Comparison of ENCODE assay signal across 11 cellular contexts in the genomic region with DNA sequence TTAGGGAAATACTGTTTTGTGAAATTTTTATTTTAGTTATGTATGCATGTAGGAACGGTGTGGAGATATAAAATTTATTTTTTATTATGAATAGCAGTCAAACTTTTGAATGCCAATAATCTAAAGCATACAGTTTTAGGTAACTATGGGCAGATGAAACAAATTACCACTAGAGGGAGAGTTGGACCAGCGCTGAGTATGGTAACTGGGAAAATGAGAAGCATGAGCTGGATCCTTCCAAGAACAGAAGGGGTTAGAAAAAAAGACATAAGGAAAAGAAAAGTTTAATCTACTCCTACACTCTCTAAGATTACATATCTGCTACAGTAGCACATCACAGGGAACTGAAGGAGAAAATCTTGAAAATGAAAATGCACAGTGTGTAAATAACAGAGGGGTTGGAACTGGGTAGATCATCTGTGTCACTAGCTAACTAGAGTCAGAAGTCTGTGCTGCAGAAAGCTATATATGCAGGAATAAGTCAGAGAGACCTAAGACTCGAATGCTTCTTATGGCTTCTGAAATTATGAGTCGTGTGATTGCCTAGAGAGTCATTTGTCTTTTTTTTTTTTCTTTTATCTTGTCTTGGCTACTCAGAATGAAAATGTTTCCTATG. TPM values are rescaled to one million over a fixed set of nuclear protein-coding genes. Genes with fewer than 3 reads are reported as not detected.
DNase-seq lines count a peak whose midpoint lies in the region; ATAC-seq, FAIRE-seq and TF ChIP-seq lines count a peak whose summit lies in the region.
"Had no signal": no experiment of that assay in that cellular context is flagged by ENCODE, and none has a peak within 500 bp of the region (broad histone marks: within the 10 kb centered on the region; RNA-seq: fewer than 3 reads in every experiment).

No MANE protein-coding gene starts in this region.

- no peak for FAIRE-seq in K562 (lab: Jason Lieb, UNC)

- no peaks in the 10 kb centered on the region for H3K27me3 ChIP-seq in K562 (ENCODE audit: control insufficient read depth in 2 of 2, insufficient read depth in 2 of 2, low read length in 2 of 2)

- no peak overlapping the region for H3K27ac ChIP-seq in K562 (ENCODE audit: extremely low read depth, low read depth, low read length)

- peak; percentile 41; the same call in 2 of the 3 replicates for TF ChIP-seq CTCF in GM12872 (IDR thresholded peaks at IDR 0.05; ENCODE audit: insufficient read depth, low read depth, low read length)
- TF ChIP-seq CTCF in K562 (IDR thresholded peaks at IDR 0.05 in 2 of 3, conservative IDR thresholded peaks at IDR 0.05 in 1 of 3; ENCODE audit: insufficient read depth in 2 of 3, low read depth in 1 of 3, low read length in 3 of 3), result peak in 2 of 3 experiments; percentile 22 to 57; a peak in 3 of 6 replicates
- TF ChIP-seq CTCF in neural crest cell (conservative IDR thresholded peaks at IDR 0.05), result peak; percentile 81

- H3K9ac ChIP-seq in K562 (ENCODE audit: insufficient read depth in 1 of 2, low read depth in 2 of 2, low read length in 2 of 2), result no peak overlapping the region

- TF ChIP-seq POLR2A in K562 (conservative IDR thresholded peaks at IDR 0.05), result no peak

- H3K4me3 Mint-ChIP-seq in neural crest cell (no peak overlapping the region), T-helper 17 cell (no peak overlapping the region)
- H3K4me3 Mint-ChIP-seq: activated naive CD8-positive, alpha-beta T cell; immature natural killer cell had no signal

- in situ Hi-C loops in K562 (cut with MboI), result no loop called here

- H3K9me3 Mint-ChIP-seq in neural crest cell, result no peaks in the 10 kb centered on the region

- POLR2A ChIA-PET in K562 (lab: Yijun Ruan, JAX), result no interaction called here

- H3K36me3 Mint-ChIP-seq in neural crest cell (ENCODE audit: low read depth) (no peaks in the 10 kb centered on the region), T-helper 17 cell (ENCODE audit: low read depth) (no peaks in the 10 kb centered on the region)
- H3K36me3 Mint-ChIP-seq: activated naive CD8-positive, alpha-beta T cell; immature natural killer cell had no signal

- no peaks in the 10 kb centered on the region for H3K36me3 ChIP-seq in K562 (ENCODE audit: control insufficient read depth, insufficient read depth, low read length)

- no peak overlapping the region for H2AFZ ChIP-seq in K562 (ENCODE audit: low read depth, low read length)

- no peaks in the 10 kb centered on the region for H3K9me1 ChIP-seq in K562 (ENCODE audit: control insufficient read depth, insufficient read depth, low read length)

- no peaks in the 10 kb centered on the region for H3K4me1 ChIP-seq in K562 (replicated peaks in 1 of 2; ENCODE audit: control insufficient read depth in 2 of 2, insufficient read depth in 2 of 2, low read length in 2 of 2)

- no TSS peak for BruUV-seq in K562 (replicated peaks; lab: Mats Ljungman, UMichigan)

- intact Hi-C loops in K562 (cut with micrococcal nuclease), result loop anchor here (1.0 kb wide), 1 partner anchor 178 kb away; no protein-coding TSS in a partner anchor

- 0% methylated on average over 4 of the region's 4 CpGs for whole genome bisulfite sequencing in K562 (ENCODE audit: insufficient coverage, low coverage, missing lambda C conversion rate)

- H3K4me1 Mint-ChIP-seq in neural crest cell (no peaks in the 10 kb centered on the region), T-helper 17 cell (no peaks in the 10 kb centered on the region)
- H3K4me1 Mint-ChIP-seq: immature natural killer cell had no signal

- peak; percentile 12 for DNase-seq in MV-4-11 (lab: John Stamatoyannopoulos, UW)
- DNase-seq in K562 (ENCODE audit: extremely low read depth in 1 of 4, low spot score in 3 of 4), result peak in 3 of 4 experiments; percentile 7 to 12 (median 10)
- no peak for DNase-seq in neural crest cell (ENCODE audit: low read depth, low spot score)
- no peak for DNase-seq in NCI-H2029 (lab: John Stamatoyannopoulos, UW)
- DNase-seq in T-helper 17 cell, result no peak
- DNase-seq in stimulated activated CD4-positive, alpha-beta T cell treated with anti-CD3 and anti-CD28 coated beads, Interleukin-4, amount 100 ng/mL, for 1 hour, result no peak
- DNase-seq: immature natural killer cell, NCI-H2171 treated with DMSO at 0.1 percent for 48 hours had no signal

- no peak overlapping the region for H3K4me2 ChIP-seq in K562 (ENCODE audit: insufficient read depth, low read length)

- peak; percentile 36 for TF ChIP-seq RAD21 in K562 (CRISPR knock-in tag; conservative IDR thresholded peaks at IDR 0.05 in 1 of 2, IDR thresholded peaks at IDR 0.05 in 1 of 2)

- no peak for TF ChIP-seq EP300 in K562 (IDR thresholded peaks at IDR 0.05; ENCODE audit: low read length)

- H3K27me3 Mint-ChIP-seq in neural crest cell (ENCODE audit: low read depth), result no peaks in the 10 kb centered on the region
- H3K27me3 Mint-ChIP-seq in T-helper 17 cell, result no peaks in the 10 kb centered on the region
- H3K27me3 Mint-ChIP-seq: activated naive CD8-positive, alpha-beta T cell had no signal

- H3K9me3 ChIP-seq in K562 (replicated peaks; ENCODE audit: control insufficient read depth, insufficient read depth, low read depth, low read length) (no peaks in the 10 kb centered on the region; the same call in 1 of the 2 replicates), T-helper 17 cell (ENCODE audit: control insufficient read depth, low read length, poor library complexity, severe bottlenecking) (no peaks in the 10 kb centered on the region)

- ATAC-seq in K562, result peak; percentile 61; the same call in 1 of the 3 replicates
- no peak for ATAC-seq in T-helper 17 cell
- ATAC-seq in HG03159 (IDR thresholded peaks at IDR 0.05; ENCODE audit: unreplicated experiment), result no peak

- H3K4me3 ChIP-seq in K562, result no peak overlapping the region

- H3K27ac Mint-ChIP-seq in neural crest cell (ENCODE audit: unreplicated experiment), result no peak overlapping the region
- H3K27ac Mint-ChIP-seq in T-helper 17 cell, result no peak overlapping the region
- H3K27ac Mint-ChIP-seq: activated naive CD8-positive, alpha-beta T cell; immature natural killer cell had no signal

- no peaks in the 10 kb centered on the region for H4K20me1 ChIP-seq in K562 (replicated peaks; ENCODE audit: control insufficient read depth, insufficient read depth, low read length)

- CTCF ChIA-PET in K562 (lab: Yijun Ruan, JAX; ENCODE audit: low intra/inter-chr PET ratio), result no interaction called here

- no peaks in the 10 kb centered on the region for H3K79me2 ChIP-seq in K562 (ENCODE audit: control insufficient read depth, insufficient read depth, low read length)

TF ChIP-seq in K562, 482 proteins besides CTCF, POLR2A, EP300 and RAD21:
- no peak for TF ChIP-seq MTA2 (IDR thresholded peaks at IDR 0.05; ENCODE audit: low read depth)
- no peak for TF ChIP-seq PTBP1 (IDR thresholded peaks at IDR 0.05; ENCODE audit: low read depth, low read length)
- TF ChIP-seq PHF21A (IDR thresholded peaks at IDR 0.05; ENCODE audit: borderline replicate concordance, low read depth), result no peak

RNA-seq across cellular contexts. Expression of gene REG3G, which starts 15.6 kb away (rescaled TPM):
- total RNA-seq in K562 (2011; cell fraction: chromatin; rRNA removed; ENCODE audit: low replicate concordance), result not detected in 2 replicates
- total RNA-seq in K562 (2011; cell fraction: nucleolus; rRNA removed), result not detected in 2 replicates
- total RNA-seq in K562 (2011; cell fraction: nucleoplasm; rRNA removed), result not detected in 2 replicates
- not detected in 2 replicates for total RNA-seq in K562 (2014; rRNA removed)
- not detected in 2 replicates for total RNA-seq in K562 (2014; rRNA removed; fragmentation: Illumina TruSeq; extraction: Trizol)
- not detected in 2 replicates for total RNA-seq in K562 (2015; rRNA removed; fragmentation: Illumina TruSeq; extraction: Trizol)
- total RNA-seq in K562 (2021), result 0.22 TPM in 1 of 2 replicates, not detected in the other
- not detected in 2 replicates for polyA plus RNA-seq in K562 (2011; rRNA removed)
- not detected in 2 replicates for polyA plus RNA-seq in K562 (2011; cell fraction: cytosol; rRNA removed)
- polyA plus RNA-seq in K562 (2011; cell fraction: nucleus; rRNA removed), result not detected in 2 replicates
- polyA plus RNA-seq in K562 (2012), result not detected in 2 replicates
- not detected in 2 replicates for polyA plus RNA-seq in K562 (2014; fragmentation: Illumina TruSeq; extraction: Trizol)
- polyA plus RNA-seq in K562 (2014; fragmentation: Nextera tagmentation; extraction: Ambion mirVana), result not detected
- not detected in 2 replicates for polyA plus RNA-seq in K562 (2014; rRNA removed)
- not detected in 2 replicates for polyA minus RNA-seq in K562 (2011; rRNA and poly(A)+ RNA removed)
- not detected in 2 replicates for polyA minus RNA-seq in K562 (2011; cell fraction: cytosol; rRNA and poly(A)+ RNA removed)
- not detected in 2 replicates for polyA minus RNA-seq in K562 (2011; cell fraction: nucleus; rRNA and poly(A)+ RNA removed)
- not detected in 2 replicates for total RNA-seq in neural crest cell
- not detected for total RNA-seq in T-helper 17 cell
- polyA plus RNA-seq: immature natural killer cell had no signal

RNA-seq across cellular contexts. Expression of gene REG1B, which starts 46.7 kb away (rescaled TPM):
- total RNA-seq in K562 (2011; cell fraction: chromatin; rRNA removed; ENCODE audit: low replicate concordance), result not detected in 2 replicates
- not detected in 2 replicates for total RNA-seq in K562 (2011; cell fraction: nucleolus; rRNA removed)
- total RNA-seq in K562 (2011; cell fraction: nucleoplasm; rRNA removed), result not detected in 2 replicates
- total RNA-seq in K562 (2014; rRNA removed) (not detected in 2 replicates), K562 (2014; rRNA removed; fragmentation: Illumina TruSeq; extraction: Trizol) (not detected in 2 replicates), K562 (2015; rRNA removed; fragmentation: Illumina TruSeq; extraction: Trizol) (not detected in 2 replicates), K562 (2021) (2.0 and 2.3 TPM in 2 replicates), neural crest cell (not detected in 2 replicates), T-helper 17 cell (not detected)
- polyA plus RNA-seq in K562 (2011; rRNA removed) (not detected in 2 replicates), K562 (2014; fragmentation: Illumina TruSeq; extraction: Trizol) (not detected in 2 replicates), K562 (2014; fragmentation: Nextera tagmentation; extraction: Ambion mirVana) (under 1 TPM in 1 of 2 experiments, not detected in 1; 0.15 TPM), K562 (2014; rRNA removed) (not detected in 2 replicates)
- polyA plus RNA-seq in K562 (2011; cell fraction: cytosol; rRNA removed), result not detected in 2 replicates
- polyA plus RNA-seq in K562 (2011; cell fraction: nucleus; rRNA removed), result not detected in 2 replicates
- polyA plus RNA-seq in K562 (2012), result not detected in 2 replicates
- not detected in 2 replicates for polyA minus RNA-seq in K562 (2011; rRNA and poly(A)+ RNA removed)
- not detected in 2 replicates for polyA minus RNA-seq in K562 (2011; cell fraction: cytosol; rRNA and poly(A)+ RNA removed)
- not detected in 2 replicates for polyA minus RNA-seq in K562 (2011; cell fraction: nucleus; rRNA and poly(A)+ RNA removed)
- polyA plus RNA-seq: immature natural killer cell had no signal

Comparison
In these comparisons a context has a peak if more than half of its experiments do, and no peak if none do; other contexts are left out.
1. DNase-seq: peak in MV-4-11 (single experiment) and K562 (3 of 4); none in neural crest cell (single experiment), NCI-H2029 (single experiment), T-helper 17 cell (0 of 3) and stimulated activated CD4-positive, alpha-beta T cell treated with anti-CD3 and anti-CD28 coated beads, Interleukin-4, amount 100 ng/mL, for 1 hour (single experiment).
2. Peak in every context shown above with its lines, with median percentiles within 50 percentile points of each other: CTCF ChIP-seq.